In the genomic region with DNA sequence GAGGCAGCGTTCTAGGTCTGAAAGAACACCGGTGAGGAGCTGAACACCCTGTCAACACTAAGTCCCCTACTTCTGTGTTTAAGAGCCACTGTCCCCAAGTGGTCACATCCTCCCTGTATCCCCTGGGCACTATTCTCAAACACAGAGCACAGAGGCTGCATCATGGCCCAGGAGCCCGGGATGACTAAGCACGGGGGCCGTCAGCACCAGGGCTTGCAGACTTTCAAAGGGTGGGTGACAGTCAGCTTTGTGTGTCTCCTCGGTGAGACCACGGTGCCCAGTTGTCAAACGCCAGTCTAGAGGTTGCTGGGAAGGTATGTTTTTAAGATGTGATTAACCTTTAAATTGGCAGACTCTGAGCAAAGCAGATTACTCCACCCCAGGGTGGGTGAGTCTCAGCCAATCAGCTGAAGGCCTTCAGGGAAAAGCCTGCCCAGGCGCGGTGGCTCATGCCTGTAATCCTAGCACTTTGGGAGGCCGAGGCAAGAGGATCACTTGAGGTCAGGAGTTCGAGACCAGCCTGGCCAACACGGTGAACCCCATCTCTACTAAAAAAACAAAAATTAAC, we compare ENCODE assay signal across 13 cellular contexts. TPM values are rescaled to one million over a fixed set of nuclear protein-coding genes. Genes with fewer than 3 reads are reported as not detected.
DNase-seq lines count a peak whose midpoint lies in the region; ATAC-seq and TF ChIP-seq lines count a peak whose summit lies in the region.
"Had no signal": no experiment of that assay in that cellular context is flagged by ENCODE, and none has a peak within 500 bp of the region (broad histone marks: within the 10 kb centered on the region; RNA-seq: fewer than 3 reads in every experiment).

No MANE protein-coding gene starts in this region.

- no peak overlapping the region for H3K4me3 Mint-ChIP-seq in stimulated activated naive CD8-positive, alpha-beta T cell treated with anti-CD3 and anti-CD28 coated beads, Interleukin-15, Interleukin-2, amounts not matched to agents 100 ng/mL and 50 ng/mL, for 24 hours
- no peak overlapping the region for H3K4me3 Mint-ChIP-seq in activated T-helper 2 cell treated with anti-CD3 and anti-CD28 coated beads, Interferon-gamma antibody, Interleukin-2, Interleukin-4, amounts not matched to agents 10 μg/mL and 5 μg/mL and 100 μg/mL, durations not matched to agents 14 hours and 24 hours and 36 hours (ENCODE audit: low read depth)

- no peak for TF ChIP-seq CTCF in cardiac muscle cell (IDR thresholded peaks at IDR 0.05; ENCODE audit: low read depth, low read length)

- H3K4me1 ChIP-seq in cardiac muscle cell (ENCODE audit: low read depth) = peaks cover 11% of the 10 kb centered on the region

- intact Hi-C loops in Right ventricle myocardium superior (cut with DNase I) = no loop called here
- intact Hi-C loops in activated T-helper 2 cell treated with anti-CD3 and anti-CD28 coated beads, Interferon-gamma antibody, Interleukin-2, Interleukin-4, amounts not matched to agents 10 μg/mL and 5 μg/mL and 100 μg/mL, durations not matched to agents 14 hours and 24 hours and 36 hours (cut with micrococcal nuclease) = no loop called here

- peaks cover 25% of the 10 kb centered on the region for H3K4me1 Mint-ChIP-seq in stimulated activated naive CD8-positive, alpha-beta T cell treated with anti-CD3 and anti-CD28 coated beads, Interleukin-15, Interleukin-2, amounts not matched to agents 100 ng/mL and 50 ng/mL, for 24 hours (ENCODE audit: low read depth)
- H3K4me1 Mint-ChIP-seq in activated T-helper 2 cell treated with anti-CD3 and anti-CD28 coated beads, Interferon-gamma antibody, Interleukin-2, Interleukin-4, amounts not matched to agents 10 μg/mL and 5 μg/mL and 100 μg/mL, durations not matched to agents 14 hours and 24 hours and 36 hours (ENCODE audit: low read depth) = peaks cover 15% of the 10 kb centered on the region

- no peak overlapping the region for H3K4me3 ChIP-seq in cardiac muscle cell

- ATAC-seq in Right ventricle myocardium superior (ENCODE audit: poor library complexity) (no peak), HG02973 (IDR thresholded peaks at IDR 0.05; ENCODE audit: unreplicated experiment) (peak; percentile 4), GM21447 (IDR thresholded peaks at IDR 0.05; ENCODE audit: unreplicated experiment) (no peak)
- ATAC-seq: PC-3, sciatic nerve had no signal

- peaks cover 9% of the 10 kb centered on the region for H3K36me3 ChIP-seq in cardiac muscle cell

- H3K27ac Mint-ChIP-seq in stimulated activated naive CD8-positive, alpha-beta T cell treated with anti-CD3 and anti-CD28 coated beads, Interleukin-15, Interleukin-2, amounts not matched to agents 100 ng/mL and 50 ng/mL, for 24 hours = peak overlapping the region; percentile 55
- H3K27ac Mint-ChIP-seq in activated T-helper 2 cell treated with anti-CD3 and anti-CD28 coated beads, Interferon-gamma antibody, Interleukin-2, Interleukin-4, amounts not matched to agents 10 μg/mL and 5 μg/mL and 100 μg/mL, durations not matched to agents 14 hours and 24 hours and 36 hours = no peak overlapping the region

- H3K36me3 Mint-ChIP-seq in stimulated activated naive CD8-positive, alpha-beta T cell treated with anti-CD3 and anti-CD28 coated beads, Interleukin-15, Interleukin-2, amounts not matched to agents 100 ng/mL and 50 ng/mL, for 24 hours (ENCODE audit: low read depth) = peaks cover 22% of the 10 kb centered on the region
- peaks cover 62% of the 10 kb centered on the region for H3K36me3 Mint-ChIP-seq in activated T-helper 2 cell treated with anti-CD3 and anti-CD28 coated beads, Interferon-gamma antibody, Interleukin-2, Interleukin-4, amounts not matched to agents 10 μg/mL and 5 μg/mL and 100 μg/mL, durations not matched to agents 14 hours and 24 hours and 36 hours (ENCODE audit: low read depth)

- H3K27ac ChIP-seq in cardiac muscle cell = peak overlapping the region; percentile 70
- peak overlapping the region; percentile 93 for H3K27ac ChIP-seq in angular gyrus (ENCODE audit: low read depth, low read length)

- DNase-seq in cardiac muscle cell (ENCODE audit: low read depth in 1 of 2, low spot score in 1 of 2) (no peak), Right ventricle myocardium superior (no peak), DMS114 treated with DMSO at 0.1 percent for 48 hours (lab: John Stamatoyannopoulos, UW; ENCODE audit: unreplicated experiment) (no peak)
- no peak for DNase-seq in activated T-helper 2 cell treated with anti-CD3 and anti-CD28 coated beads, Interferon-gamma antibody, Interleukin-2, Interleukin-4, amounts not matched to agents 10 μg/mL and 5 μg/mL and 100 μg/mL, durations not matched to agents 14 hours and 24 hours and 36 hours (ENCODE audit: low spot score)
- DNase-seq: activated gamma-delta T cell, AML-193, NCI-H1930, PC-3 had no signal

- H3K9me3 ChIP-seq in cardiac muscle cell (ENCODE audit: low read depth) = no peaks in the 10 kb centered on the region

- no peaks in the 10 kb centered on the region for H3K9me3 Mint-ChIP-seq in stimulated activated naive CD8-positive, alpha-beta T cell treated with anti-CD3 and anti-CD28 coated beads, Interleukin-15, Interleukin-2, amounts not matched to agents 100 ng/mL and 50 ng/mL, for 24 hours
- H3K9me3 Mint-ChIP-seq in activated T-helper 2 cell treated with anti-CD3 and anti-CD28 coated beads, Interferon-gamma antibody, Interleukin-2, Interleukin-4, amounts not matched to agents 10 μg/mL and 5 μg/mL and 100 μg/mL, durations not matched to agents 14 hours and 24 hours and 36 hours = no peaks in the 10 kb centered on the region

- H3K27me3 Mint-ChIP-seq in stimulated activated naive CD8-positive, alpha-beta T cell treated with anti-CD3 and anti-CD28 coated beads, Interleukin-15, Interleukin-2, amounts not matched to agents 100 ng/mL and 50 ng/mL, for 24 hours = no peaks in the 10 kb centered on the region
- no peaks in the 10 kb centered on the region for H3K27me3 Mint-ChIP-seq in activated T-helper 2 cell treated with anti-CD3 and anti-CD28 coated beads, Interferon-gamma antibody, Interleukin-2, Interleukin-4, amounts not matched to agents 10 μg/mL and 5 μg/mL and 100 μg/mL, durations not matched to agents 14 hours and 24 hours and 36 hours (ENCODE audit: low read depth)

- no peaks in the 10 kb centered on the region for H3K27me3 ChIP-seq in cardiac muscle cell

RNA-seq across cellular contexts. Expression of a gene that starts 8.0 kb away (rescaled TPM):
- total RNA-seq in cardiac muscle cell (220 and 240 TPM in 2 replicates), Right ventricle myocardium superior (136 TPM)
- polyA plus RNA-seq in cardiac muscle cell = 217 and 219 TPM in 2 replicates
- 131 and 141 TPM in 2 replicates for total RNA-seq in activated T-helper 2 cell treated with anti-CD3 and anti-CD28 coated beads, Interferon-gamma antibody, Interleukin-2, Interleukin-4, amounts not matched to agents 10 μg/mL and 5 μg/mL and 100 μg/mL, durations not matched to agents 14 hours and 24 hours and 36 hours

RNA-seq across cellular contexts. Expression of a gene that starts 37.5 kb away (rescaled TPM):
- total RNA-seq in cardiac muscle cell (not detected in 2 replicates), Right ventricle myocardium superior (not detected)
- polyA plus RNA-seq in cardiac muscle cell = not detected in 2 replicates
- total RNA-seq in activated T-helper 2 cell treated with anti-CD3 and anti-CD28 coated beads, Interferon-gamma antibody, Interleukin-2, Interleukin-4, amounts not matched to agents 10 μg/mL and 5 μg/mL and 100 μg/mL, durations not matched to agents 14 hours and 24 hours and 36 hours = 1.6 and 2.5 TPM in 2 replicates
- total RNA-seq: PC-3, sciatic nerve had no signal

RNA-seq across cellular contexts. Expression of a gene that starts 49.2 kb away (rescaled TPM):
- total RNA-seq in cardiac muscle cell (14.6 and 20.5 TPM in 2 replicates), Right ventricle myocardium superior (31.4 TPM)
- 17.2 and 18.6 TPM in 2 replicates for polyA plus RNA-seq in cardiac muscle cell
- total RNA-seq in activated T-helper 2 cell treated with anti-CD3 and anti-CD28 coated beads, Interferon-gamma antibody, Interleukin-2, Interleukin-4, amounts not matched to agents 10 μg/mL and 5 μg/mL and 100 μg/mL, durations not matched to agents 14 hours and 24 hours and 36 hours = 39.9 and 41.2 TPM in 2 replicates
